ENCODE assay signal across 10 cellular contexts in the genomic region with DNA sequence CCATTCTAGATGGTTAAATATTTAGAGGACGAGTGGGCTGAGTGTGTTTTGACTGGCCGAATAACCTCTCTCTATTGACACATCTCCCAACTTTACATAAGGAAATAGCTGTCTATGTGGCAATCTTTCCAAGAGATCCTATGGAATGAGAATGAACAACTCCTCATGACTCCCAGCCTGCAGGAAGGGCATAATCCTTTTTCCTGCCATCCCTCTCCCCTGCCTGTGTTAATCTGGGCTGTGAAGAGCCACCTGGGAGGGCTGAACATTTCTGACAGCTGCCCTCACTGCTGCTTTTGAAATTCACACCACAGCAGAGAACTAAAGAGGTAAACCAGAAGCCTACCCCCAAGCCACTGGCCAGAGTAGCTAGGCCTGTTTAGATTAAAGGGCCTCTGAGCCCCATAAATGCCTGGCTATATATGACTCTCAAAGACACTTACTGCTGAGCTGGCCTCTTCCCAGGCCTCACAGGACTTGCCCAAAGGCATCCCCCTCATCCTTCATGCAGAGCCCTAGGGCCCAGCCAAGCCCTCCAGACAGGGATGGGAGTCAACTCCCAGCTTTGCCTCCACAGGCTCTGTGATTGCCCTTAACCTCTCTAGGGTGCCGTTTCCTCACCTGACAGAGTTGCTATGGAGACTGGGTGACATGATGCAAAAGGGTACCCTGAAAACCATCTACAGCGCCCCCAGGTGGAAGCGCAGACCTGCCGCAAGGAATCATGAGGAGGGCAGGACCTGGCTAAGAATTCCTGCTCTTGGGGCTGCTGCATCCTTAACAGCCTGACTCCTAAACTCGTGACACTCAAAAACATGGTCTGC. TPM values are rescaled to one million over a fixed set of nuclear protein-coding genes. Genes with fewer than 3 reads are reported as not detected.
DNase-seq lines count a peak whose midpoint lies in the region; FAIRE-seq and TF ChIP-seq lines count a peak whose summit lies in the region.
"Had no signal": no experiment of that assay in that cellular context is flagged by ENCODE, and none has a peak within 500 bp of the region (broad histone marks: within the 10 kb centered on the region; RNA-seq: fewer than 3 reads in every experiment).

No MANE protein-coding gene starts in this region.

- H3K4me3 ChIP-seq in fibroblast of mammary gland (ENCODE audit: control insufficient read depth, low read depth, low read length) (no peak overlapping the region), small intestine (ENCODE audit: low read depth in 1 of 2, low read length in 2 of 2) (no peak overlapping the region)

- intact Hi-C loops in activated naive CD4-positive, alpha-beta T cell treated with anti-CD3 and anti-CD28 coated beads for 36 hours (cut with micrococcal nuclease), result no loop called here

- H3K27me3 ChIP-seq in small intestine (ENCODE audit: control insufficient read depth in 2 of 2, insufficient read depth in 2 of 2, low read length in 2 of 2), result no peaks in the 10 kb centered on the region

- H3K4me3 Mint-ChIP-seq in activated naive CD4-positive, alpha-beta T cell treated with anti-CD3 and anti-CD28 coated beads for 36 hours, result no peak overlapping the region

- H3K36me3 Mint-ChIP-seq in activated naive CD4-positive, alpha-beta T cell treated with anti-CD3 and anti-CD28 coated beads for 36 hours (ENCODE audit: low read depth), result peaks cover 4% of the 10 kb centered on the region

- 63 to 75% (median 67%) methylated on average over 7 of the region's 7 CpGs for WGBS in small intestine, 3 donors

- H3K36me3 ChIP-seq in small intestine (ENCODE audit: control insufficient read depth in 2 of 2, insufficient read depth in 2 of 2, low read length in 2 of 2), result peaks cover 0 to 6% of the 10 kb centered on the region in 2 donors

- peak overlapping the region in 1 of 2 donors; percentile 55 for H3K27ac ChIP-seq in small intestine (ENCODE audit: low read depth in 1 of 2, low read length in 1 of 2)

- CTCF ChIA-PET in activated naive CD4-positive, alpha-beta T cell treated with anti-CD3 and anti-CD28 coated beads for 36 hours (lab: Charles Lee), result interaction anchor here (1.3 to 6.9 kb wide), 2 partner anchors 10 to 18 kb away, joined by 5 to 54 read pairs; no protein-coding TSS in a partner anchor

- no peaks in the 10 kb centered on the region for H3K27me3 Mint-ChIP-seq in activated naive CD4-positive, alpha-beta T cell treated with anti-CD3 and anti-CD28 coated beads for 36 hours (ENCODE audit: low read depth)

- H3K27ac Mint-ChIP-seq in activated naive CD4-positive, alpha-beta T cell treated with anti-CD3 and anti-CD28 coated beads for 36 hours, result peak overlapping the region; percentile 36

- H3K9me3 ChIP-seq in small intestine (ENCODE audit: control insufficient read depth, low read depth), result no peaks in the 10 kb centered on the region

- FAIRE-seq in small intestine (lab: Jason Lieb, UNC), result no peak

- peaks cover 29% of the 10 kb centered on the region for H3K4me1 Mint-ChIP-seq in activated naive CD4-positive, alpha-beta T cell treated with anti-CD3 and anti-CD28 coated beads for 36 hours (ENCODE audit: low read depth)

- peak; percentile 60 for DNase-seq in activated naive CD4-positive, alpha-beta T cell treated with anti-CD3 and anti-CD28 coated beads for 36 hours
- no peak for DNase-seq in activated naive CD4-positive, alpha-beta T cell (lab: John Stamatoyannopoulos, UW)
- peak; percentile 31 to 71 for DNase-seq in NCI-H524 (lab: John Stamatoyannopoulos, UW)
- peak; percentile 67 for DNase-seq in fibroblast of mammary gland (ENCODE audit: low read depth)
- peak; percentile 62 for DNase-seq in small intestine
- no peak for DNase-seq in GF-D8 (lab: John Stamatoyannopoulos, UW)
- no peak for DNase-seq in activated gamma-delta T cell treated with Interleukin-2 at 50 U/mL for 16 hours
- DNase-seq in NCI-H1694 (lab: John Stamatoyannopoulos, UW), result no peak
- DNase-seq: dermis blood vessel endothelial cell, SHP77 treated with DMSO at 0.1 percent for 48 hours had no signal

- H3K4me1 ChIP-seq in small intestine (ENCODE audit: control insufficient read depth in 2 of 2, insufficient read depth in 1 of 2, low read depth in 1 of 2, low read length in 1 of 2), result peaks cover 0 to 4% of the 10 kb centered on the region in 2 donors

- H3K9me3 Mint-ChIP-seq in activated naive CD4-positive, alpha-beta T cell treated with anti-CD3 and anti-CD28 coated beads for 36 hours, result no peaks in the 10 kb centered on the region

- peak; percentile 13 for TF ChIP-seq CTCF in fibroblast of mammary gland (conservative IDR thresholded peaks at IDR 0.05; ENCODE audit: control insufficient read depth, insufficient read depth, low read depth, low read length)

RNA-seq across cellular contexts. Expression of a gene that starts 42.0 kb away (rescaled TPM):
- 10 to 100 TPM; 19.1 to 19.7 TPM for total RNA-seq in activated naive CD4-positive, alpha-beta T cell treated with anti-CD3 and anti-CD28 coated beads for 36 hours
- 10 to 100 TPM in 2 of 3 donors, 1 to 10 TPM in 1; 9.5 to 18.2 (median 13.0) TPM for polyA plus RNA-seq in small intestine

Comparison
In these comparisons a context has a peak if more than half of its experiments do, and no peak if none do; other contexts are left out.
1. DNase-seq: peak in activated naive CD4-positive, alpha-beta T cell treated with anti-CD3 and anti-CD28 coated beads for 36 hours (single experiment), NCI-H524 (2 of 2), fibroblast of mammary gland (single experiment) and small intestine (single experiment); none in activated naive CD4-positive, alpha-beta T cell (0 of 4), GF-D8 (single experiment), activated gamma-delta T cell treated with Interleukin-2 at 50 U/mL for 16 hours (single experiment) and NCI-H1694 (single experiment).